In the genomic region with DNA sequence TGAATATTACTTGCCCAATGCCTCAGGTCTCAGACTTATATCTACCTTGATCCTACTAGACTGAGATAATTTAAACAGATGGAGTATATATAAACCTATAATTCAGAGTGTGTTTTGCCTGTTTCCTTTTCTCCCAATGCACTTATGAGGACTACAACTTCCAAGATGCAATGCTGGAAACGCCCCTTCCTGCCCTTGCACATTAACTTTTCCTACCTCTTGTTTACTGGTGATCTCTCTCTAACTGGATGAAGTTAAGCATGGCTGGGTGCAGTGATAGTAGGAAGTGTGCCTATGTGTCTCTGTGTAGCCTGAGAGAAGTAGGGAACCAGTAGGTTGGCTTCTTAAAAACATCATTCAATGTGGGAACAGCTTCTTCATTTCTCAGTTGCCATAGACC, we compare ENCODE assay signal across 21 cellular contexts.
DNase-seq lines count a peak whose midpoint lies in the region; ATAC-seq, FAIRE-seq and TF ChIP-seq lines count a peak whose summit lies in the region.
"Had no signal": no experiment of that assay in that cellular context is flagged by ENCODE, and none has a peak within 500 bp of the region (broad histone marks: within the 10 kb centered on the region; RNA-seq: fewer than 3 reads in every experiment).

No MANE protein-coding gene starts in this region.

- H3K36me3 ChIP-seq in BLaER1, result no peaks in the 10 kb centered on the region

- no peak for TF ChIP-seq POLR2A in H54 (IDR thresholded peaks at IDR 0.05; ENCODE audit: low read depth, low read length)

- peak; percentile 9 for DNase-seq in H54 (ENCODE audit: insufficient read length, low spot score)
- DNase-seq in NCI-H510A (lab: John Stamatoyannopoulos, UW), result peak; percentile 6
- peak; percentile 12 for DNase-seq in iPS DF 19.7 (ENCODE audit: low read depth, low spot score)
- no peak for DNase-seq in RPMI8226
- no peak for DNase-seq in NCI-H128 (lab: John Stamatoyannopoulos, UW; ENCODE audit: unreplicated experiment)
- DNase-seq: activated CD4-positive, alpha-beta memory T cell treated with anti-CD3 and anti-CD28 coated beads for 36 hours; activated naive CD4-positive, alpha-beta T cell treated with anti-CD3 and anti-CD28 coated beads, Interleukin-2, amount 10 ng/mL, durations not matched to agents 7 days and 5 days; activated T-cell treated with anti-CD3 and anti-CD28 coated beads, Interleukin-2, amount 50 U/mL, for 1 hour; effector memory CD4-positive, alpha-beta T cell; GF-D8; naive thymus-derived CD8-positive, alpha-beta T cell; NCI-H1436 treated with DMSO at 0.1 percent for 48 hours; NK-92 treated with Interleukin-12 subunit alpha and Interleukin-12 subunit beta, amount 100 ng/mL, for 24 hours; stimulated activated CD4-positive, alpha-beta T cell treated with anti-CD3 and anti-CD28 coated beads, Interleukin-2, amount 100 ng/mL, for 24 hours; T-helper 1 cell had no signal

- no peaks in the 10 kb centered on the region for H3K27me3 ChIP-seq in BLaER1

- no peak for ATAC-seq in GM21360 (IDR thresholded peaks at IDR 0.05; ENCODE audit: unreplicated experiment)
- ATAC-seq in HG03280 (IDR thresholded peaks at IDR 0.05; ENCODE audit: unreplicated experiment), result no peak
- ATAC-seq: naive thymus-derived CD8-positive, alpha-beta T cell had no signal

- peak overlapping the region; percentile 7; the same call in 1 of the 2 replicates for H3K4me2 ChIP-seq in BLaER1

- peaks cover 9% of the 10 kb centered on the region for H3K4me1 ChIP-seq in BLaER1

- H4K20me1 ChIP-seq in BLaER1, result no peaks in the 10 kb centered on the region

- no peak overlapping the region for H3K9ac ChIP-seq in BLaER1

- no peaks in the 10 kb centered on the region for H3K9me3 ChIP-seq in BLaER1

- peak; percentile 68 for FAIRE-seq in H54 (lab: Jason Lieb, UNC)
- FAIRE-seq: GM12891, urothelium cell line had no signal

- no peak overlapping the region for H3K27ac ChIP-seq in BLaER1

- no peak overlapping the region for H3K4me3 ChIP-seq in BLaER1
- H3K4me3 ChIP-seq: lung had no signal

Comparison
In these comparisons a context has a peak if more than half of its experiments do, and no peak if none do; other contexts are left out.
1. DNase-seq: peak in H54 (single experiment), NCI-H510A (single experiment) and iPS DF 19.7 (single experiment); none in RPMI8226 (single experiment) and NCI-H128 (single experiment).